In the genomic region with DNA sequence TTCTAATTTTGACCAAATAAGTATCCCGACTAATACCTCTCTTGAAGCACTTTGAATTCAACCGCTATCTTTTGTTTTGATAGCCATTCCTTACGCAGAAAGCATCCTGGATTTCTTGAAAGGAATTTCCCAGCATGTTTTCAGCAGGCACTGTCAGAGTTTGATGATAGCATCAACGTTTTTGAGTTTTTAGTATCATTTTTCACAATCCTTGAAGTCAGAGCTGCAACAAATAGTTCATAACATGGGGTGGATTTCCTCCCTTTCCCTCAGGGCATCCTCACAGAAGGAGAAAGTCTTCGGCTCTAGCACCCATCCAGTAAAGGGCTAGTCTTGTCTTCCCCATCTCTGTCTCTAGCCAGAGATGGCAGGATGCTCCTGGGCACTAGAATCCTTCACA, we compare ENCODE assay signal across 20 cellular contexts. TPM values are rescaled to one million over a fixed set of nuclear protein-coding genes. Genes with fewer than 3 reads are reported as not detected.
A peak's percentile ranks its signal among the peaks of the same experiment; 100 is the strongest.
DNase-seq lines count a peak whose midpoint lies in the region; ATAC-seq lines count a peak whose summit lies in the region.
"Had no signal": no experiment of that assay in that cellular context is flagged by ENCODE, and none has a peak within 500 bp of the region (broad histone marks: within the 10 kb centered on the region; RNA-seq: fewer than 3 reads in every experiment).

No MANE protein-coding gene starts in this region.

- DNase-seq in activated T-cell treated with anti-CD3 and anti-CD28 coated beads, Interleukin-2, amount 50 U/mL, for 24 hours = no peak
- DNase-seq in activated T-cell treated with anti-CD3 and anti-CD28 coated beads, Interleukin-2, amount 50 U/mL, for 1 hour = no peak
- DNase-seq in T-helper 17 cell = no peak
- DNase-seq in stimulated activated effector memory CD8-positive, alpha-beta T cell treated with anti-CD3 and anti-CD28 coated beads, Interleukin-12 subunit alpha, Interleukin-12 subunit beta, amount 100 ng/mL, for 72 hours (ENCODE audit: low spot score in 2 of 2) = peak in 1 of 2 donors; percentile 41
- no peak for DNase-seq in stimulated activated CD4-positive, alpha-beta T cell treated with anti-CD3 and anti-CD28 coated beads, Interleukin-2, amount 100 ng/mL, for 48 hours
- DNase-seq in SKM-1 (lab: John Stamatoyannopoulos, UW; ENCODE audit: unreplicated experiment) = no peak
- DNase-seq: ACHN; activated CD4-positive, alpha-beta T cell treated with anti-CD3 and anti-CD28 coated beads for 48 hours; activated effector memory CD4-positive, alpha-beta T cell treated with Interleukin-2 at 50 U/mL for 16 hours; body of pancreas; GM23248; mammary epithelial cell; NCI-H2171; NCI-H69; SJCRH30; small intestine had no signal

- peaks cover 90% of the 10 kb centered on the region for H3K4me1 Mint-ChIP-seq in activated T-cell treated with anti-CD3 and anti-CD28 coated beads, Interleukin-2, amount 50 U/mL, for 24 hours (ENCODE audit: low read depth)
- H3K4me1 Mint-ChIP-seq in T-helper 17 cell = peaks cover 68% of the 10 kb centered on the region
- peaks cover 57% of the 10 kb centered on the region for H3K4me1 Mint-ChIP-seq in dendritic cell treated with granulocyte-macrophage colony-stimulating factor and Interleukin-4, amounts not matched to agents 40 ng/mL and 50 ng/mL, for 4 days (ENCODE audit: low read depth)
- H3K4me1 Mint-ChIP-seq in stimulated activated effector memory CD8-positive, alpha-beta T cell treated with anti-CD3 and anti-CD28 coated beads, Interleukin-12 subunit alpha, Interleukin-12 subunit beta, amount 100 ng/mL, for 72 hours = peaks cover 82% of the 10 kb centered on the region

- ATAC-seq in T-helper 17 cell (no peak), HG02884 (IDR thresholded peaks at IDR 0.05; ENCODE audit: unreplicated experiment) (no peak)
- ATAC-seq in stimulated activated effector memory CD8-positive, alpha-beta T cell treated with anti-CD3 and anti-CD28 coated beads, Interleukin-12 subunit alpha, Interleukin-12 subunit beta, amount 100 ng/mL, for 72 hours = no peak
- ATAC-seq: body of pancreas had no signal

- peak overlapping the region; percentile 53 for H3K4me3 Mint-ChIP-seq in activated T-cell treated with anti-CD3 and anti-CD28 coated beads, Interleukin-2, amount 50 U/mL, for 24 hours
- no peak overlapping the region for H3K4me3 Mint-ChIP-seq in T-helper 17 cell
- no peak overlapping the region for H3K4me3 Mint-ChIP-seq in dendritic cell treated with granulocyte-macrophage colony-stimulating factor and Interleukin-4, amounts not matched to agents 40 ng/mL and 50 ng/mL, for 4 days
- H3K4me3 Mint-ChIP-seq in stimulated activated effector memory CD8-positive, alpha-beta T cell treated with anti-CD3 and anti-CD28 coated beads, Interleukin-12 subunit alpha, Interleukin-12 subunit beta, amount 100 ng/mL, for 72 hours = peak overlapping the region; percentile 58
- H3K4me3 Mint-ChIP-seq: CD14-positive monocyte had no signal

- intact Hi-C loops in dendritic cell treated with granulocyte-macrophage colony-stimulating factor and Interleukin-4, amounts not matched to agents 40 ng/mL and 50 ng/mL, for 4 days (cut with micrococcal nuclease) = no loop called here

- H3K36me3 Mint-ChIP-seq in activated T-cell treated with anti-CD3 and anti-CD28 coated beads, Interleukin-2, amount 50 U/mL, for 24 hours (ENCODE audit: low read depth) = peaks cover 36% of the 10 kb centered on the region
- H3K36me3 Mint-ChIP-seq in T-helper 17 cell (ENCODE audit: low read depth) = no peaks in the 10 kb centered on the region
- H3K36me3 Mint-ChIP-seq in dendritic cell treated with granulocyte-macrophage colony-stimulating factor and Interleukin-4, amounts not matched to agents 40 ng/mL and 50 ng/mL, for 4 days (ENCODE audit: low read depth) = peaks cover 23% of the 10 kb centered on the region
- peaks cover 30% of the 10 kb centered on the region for H3K36me3 Mint-ChIP-seq in stimulated activated effector memory CD8-positive, alpha-beta T cell treated with anti-CD3 and anti-CD28 coated beads, Interleukin-12 subunit alpha, Interleukin-12 subunit beta, amount 100 ng/mL, for 72 hours

- H3K27me3 Mint-ChIP-seq in activated T-cell treated with anti-CD3 and anti-CD28 coated beads, Interleukin-2, amount 50 U/mL, for 24 hours = no peaks in the 10 kb centered on the region
- H3K27me3 Mint-ChIP-seq in T-helper 17 cell = no peaks in the 10 kb centered on the region
- no peaks in the 10 kb centered on the region for H3K27me3 Mint-ChIP-seq in dendritic cell treated with granulocyte-macrophage colony-stimulating factor and Interleukin-4, amounts not matched to agents 40 ng/mL and 50 ng/mL, for 4 days

- no peaks in the 10 kb centered on the region for H3K9me3 Mint-ChIP-seq in activated T-cell treated with anti-CD3 and anti-CD28 coated beads, Interleukin-2, amount 50 U/mL, for 24 hours
- H3K9me3 Mint-ChIP-seq in dendritic cell treated with granulocyte-macrophage colony-stimulating factor and Interleukin-4, amounts not matched to agents 40 ng/mL and 50 ng/mL, for 4 days = no peaks in the 10 kb centered on the region
- no peaks in the 10 kb centered on the region for H3K9me3 Mint-ChIP-seq in stimulated activated effector memory CD8-positive, alpha-beta T cell treated with anti-CD3 and anti-CD28 coated beads, Interleukin-12 subunit alpha, Interleukin-12 subunit beta, amount 100 ng/mL, for 72 hours
- H3K9me3 Mint-ChIP-seq: CD14-positive monocyte had no signal

- peak overlapping the region; percentile 86 for H3K27ac Mint-ChIP-seq in activated T-cell treated with anti-CD3 and anti-CD28 coated beads, Interleukin-2, amount 50 U/mL, for 24 hours
- peak overlapping the region; percentile 91 for H3K27ac Mint-ChIP-seq in T-helper 17 cell
- H3K27ac Mint-ChIP-seq in dendritic cell treated with granulocyte-macrophage colony-stimulating factor and Interleukin-4, amounts not matched to agents 40 ng/mL and 50 ng/mL, for 4 days = peak overlapping the region; percentile 40
- H3K27ac Mint-ChIP-seq in stimulated activated effector memory CD8-positive, alpha-beta T cell treated with anti-CD3 and anti-CD28 coated beads, Interleukin-12 subunit alpha, Interleukin-12 subunit beta, amount 100 ng/mL, for 72 hours = peak overlapping the region; percentile 83

- no peaks in the 10 kb centered on the region for H3K9me3 ChIP-seq in T-helper 17 cell (ENCODE audit: control insufficient read depth, low read length, poor library complexity, severe bottlenecking)
- H3K9me3 ChIP-seq: body of pancreas, SJCRH30, tibial nerve had no signal

RNA-seq across cellular contexts. Expression of a gene that starts 46.2 kb away (rescaled TPM):
- total RNA-seq in T-helper 17 cell = 100 to 1,000 TPM; 232 to 246 TPM

Comparison
In these comparisons a context has a peak if more than half of its experiments do, and no peak if none do; other contexts are left out.
1. H3K27ac Mint-ChIP-seq: peak in every context shown above with its lines; median percentile 91 in T-helper 17 cell; 86 in activated T-cell treated with anti-CD3 and anti-CD28 coated beads, Interleukin-2, amount 50 U/mL, for 24 hours; 83 in stimulated activated effector memory CD8-positive, alpha-beta T cell treated with anti-CD3 and anti-CD28 coated beads, Interleukin-12 subunit alpha, Interleukin-12 subunit beta, amount 100 ng/mL, for 72 hours; 40 in dendritic cell treated with granulocyte-macrophage colony-stimulating factor and Interleukin-4, amounts not matched to agents 40 ng/mL and 50 ng/mL, for 4 days.
2. H3K4me3 Mint-ChIP-seq: peak in activated T-cell treated with anti-CD3 and anti-CD28 coated beads, Interleukin-2, amount 50 U/mL, for 24 hours (single experiment) and stimulated activated effector memory CD8-positive, alpha-beta T cell treated with anti-CD3 and anti-CD28 coated beads, Interleukin-12 subunit alpha, Interleukin-12 subunit beta, amount 100 ng/mL, for 72 hours (single experiment); none in T-helper 17 cell (single experiment) and dendritic cell treated with granulocyte-macrophage colony-stimulating factor and Interleukin-4, amounts not matched to agents 40 ng/mL and 50 ng/mL, for 4 days (single experiment).